ENCODE assay signal across 9 cellular contexts in genomic region chr12:54173066-54173726, GRCh38. TPM values are rescaled to one million over a fixed set of nuclear protein-coding genes. Genes with fewer than 3 reads are reported as not detected.
A peak's percentile ranks its signal among the peaks of the same experiment; 100 is the strongest.
DNase-seq lines count a peak whose midpoint lies in the region; ATAC-seq, FAIRE-seq and TF ChIP-seq lines count a peak whose summit lies in the region.
"Had no signal": no experiment of that assay in that cellular context is flagged by ENCODE, and none has a peak within 500 bp of the region (broad histone marks: within the 10 kb centered on the region; RNA-seq: fewer than 3 reads in every experiment).

No MANE protein-coding gene starts in this region.

- no peak for FAIRE-seq in astrocyte (lab: Jason Lieb, UNC)

- H3K36me3 Mint-ChIP-seq in astrocyte (ENCODE audit: low read depth, unreplicated experiment), result peaks cover 4% of the 10 kb centered on the region

- peaks cover 4% of the 10 kb centered on the region for H3K4me1 ChIP-seq in astrocyte (ENCODE audit: insufficient read depth, low read length)
- H3K4me1 ChIP-seq in iPS-20b (ENCODE audit: insufficient read depth, low read length), result peaks cover 4% of the 10 kb centered on the region; the same call in 1 of the 2 replicates

- peaks cover 23% of the 10 kb centered on the region for H4K20me1 ChIP-seq in astrocyte (ENCODE audit: insufficient read depth, low read length)

- no peaks in the 10 kb centered on the region for H3K9me3 Mint-ChIP-seq in astrocyte (ENCODE audit: unreplicated experiment)

- H3K4me3 ChIP-seq in astrocyte (ENCODE audit: insufficient read depth, low read depth, low read length) (peak overlapping the region; percentile 46), iPS-20b (ENCODE audit: low read length) (peak overlapping the region; percentile 62)
- H3K4me3 ChIP-seq: BLaER1 treated with 17β-estradiol and CSF1 and Interleukin-3, amounts not matched to agents 10 nM and 100 nM had no signal

- no peaks in the 10 kb centered on the region for H3K79me2 ChIP-seq in astrocyte (ENCODE audit: insufficient read depth, low read length)

- peak overlapping the region; percentile 88 for H3K4me2 ChIP-seq in astrocyte (ENCODE audit: low read length)

- H3K36me3 ChIP-seq in astrocyte (ENCODE audit: insufficient read depth, low read length) (no peaks in the 10 kb centered on the region), iPS-20b (ENCODE audit: insufficient read depth, low read depth, low read length) (no peaks in the 10 kb centered on the region)

- no peak overlapping the region for H3K27ac Mint-ChIP-seq in astrocyte (ENCODE audit: unreplicated experiment)

- no peaks in the 10 kb centered on the region for H3K4me1 Mint-ChIP-seq in astrocyte (ENCODE audit: low read depth, unreplicated experiment)

- no peak overlapping the region for H3K4me3 Mint-ChIP-seq in astrocyte (ENCODE audit: unreplicated experiment)

- no peak for DNase-seq in activated CD4-positive, CD25-positive, alpha-beta regulatory T cell (lab: John Stamatoyannopoulos, UW)
- peak; percentile 74 for DNase-seq in NCI-H82 treated with DMSO at 0.1 percent for 48 hours (lab: John Stamatoyannopoulos, UW; ENCODE audit: unreplicated experiment)
- no peak for DNase-seq in astrocyte (ENCODE audit: low read depth)
- DNase-seq in stimulated activated CD4-positive, alpha-beta T cell treated with anti-CD3 and anti-CD28 coated beads, Interleukin-12 subunit alpha, Interleukin-12 subunit beta, amount 100 ng/mL, for 48 hours (ENCODE audit: low read depth in 2 of 3, low spot score in 1 of 3), result peak in 2 of 3 donors; percentile 15 to 17
- no peak for DNase-seq in SIG-M5 (lab: John Stamatoyannopoulos, UW)

- H3K27me3 ChIP-seq in astrocyte (ENCODE audit: insufficient read depth, low read length), result peaks cover 56% of the 10 kb centered on the region
- H3K27me3 ChIP-seq in iPS-20b (ENCODE audit: insufficient read depth, low read length), result peaks cover 91% of the 10 kb centered on the region

- ATAC-seq in activated CD4-positive, CD25-positive, alpha-beta regulatory T cell treated with anti-CD3 and anti-CD28 coated beads, Interleukin-2, amount 50 U/mL, for 24 hours, result peak; percentile 53 to 55
- ATAC-seq in HG02852 (IDR thresholded peaks at IDR 0.05; ENCODE audit: unreplicated experiment), result no peak

- no peak overlapping the region for H3K27ac ChIP-seq in astrocyte (ENCODE audit: low read depth, low read length)
- H3K27ac ChIP-seq in iPS-20b (ENCODE audit: low read length), result no peak overlapping the region
- H3K27ac ChIP-seq: BLaER1 treated with 17β-estradiol and CSF1 and Interleukin-3, amounts not matched to agents 10 nM and 100 nM had no signal

- peaks cover 22% of the 10 kb centered on the region for H3K27me3 Mint-ChIP-seq in astrocyte (ENCODE audit: low read depth, unreplicated experiment)

- TF ChIP-seq CTCF in astrocyte (IDR thresholded peaks at IDR 0.05; ENCODE audit: insufficient read depth, low read depth, low read length), result no peak

- H3K9ac ChIP-seq in astrocyte (ENCODE audit: low read length), result peak overlapping the region; percentile 38
- no peak overlapping the region for H3K9ac ChIP-seq in iPS-20b (ENCODE audit: low read depth, low read length)
- H3K9ac ChIP-seq: BLaER1 treated with 17β-estradiol and CSF1 and Interleukin-3, amounts not matched to agents 10 nM and 100 nM had no signal

- H3K9me3 ChIP-seq in astrocyte (ENCODE audit: insufficient read depth, low read depth, low read length) (no peaks in the 10 kb centered on the region), iPS-20b (ENCODE audit: insufficient read depth, low read depth, low read length) (no peaks in the 10 kb centered on the region)
- H3K9me3 ChIP-seq: BLaER1 treated with 17β-estradiol and CSF1 and Interleukin-3, amounts not matched to agents 10 nM and 100 nM had no signal

- H2AFZ ChIP-seq in astrocyte (ENCODE audit: low read depth, low read length), result peak overlapping the region; percentile 71

RNA-seq across cellular contexts. Expression of gene SMUG1, which starts 15.6 kb away (rescaled TPM):
- total RNA-seq in astrocyte, result 22.4 and 23.8 TPM in 2 replicates

Comparison
In these comparisons a context has a peak if more than half of its experiments do, and no peak if none do; other contexts are left out.
1. DNase-seq: peak in NCI-H82 treated with DMSO at 0.1 percent for 48 hours (single experiment) and stimulated activated CD4-positive, alpha-beta T cell treated with anti-CD3 and anti-CD28 coated beads, Interleukin-12 subunit alpha, Interleukin-12 subunit beta, amount 100 ng/mL, for 48 hours (2 of 3); none in activated CD4-positive, CD25-positive, alpha-beta regulatory T cell (0 of 4), astrocyte (single experiment) and SIG-M5 (single experiment).